ENCODE assay signal across 1 cellular context in genomic region chr1:178051071-178051470, GRCh38.
TF ChIP-seq lines count a peak whose summit lies in the region.

No MANE protein-coding gene starts in this region.

TF ChIP-seq in endothelial cell of umbilical vein, 7 proteins besides CTCF, POLR2A, EP300 and RAD21:
- TF ChIP-seq FOS (IDR thresholded peaks at IDR 0.05; ENCODE audit: borderline replicate concordance, insufficient read depth, low read length) (no peak), MYC (IDR thresholded peaks at IDR 0.05; ENCODE audit: low read depth, low read length) (no peak), GATA2 (IDR thresholded peaks at IDR 0.05; ENCODE audit: insufficient read depth, insufficient read length, low read depth, low read length) (peak; percentile 60), MAX (IDR thresholded peaks at IDR 0.05; ENCODE audit: insufficient read depth, insufficient read length) (no peak), POLR2AphosphoS5 (IDR thresholded peaks at IDR 0.05; ENCODE audit: insufficient read depth, low read depth, low read length) (peak; percentile 19), JUN (IDR thresholded peaks at IDR 0.05; ENCODE audit: borderline replicate concordance, insufficient read depth, insufficient read length, low read depth) (no peak), EZH2 (IDR thresholded peaks at IDR 0.05; ENCODE audit: borderline replicate concordance, low read depth, low read length, severe bottlenecking) (no peak)
